ENCODE assay signal across 10 cellular contexts in the genomic region with DNA sequence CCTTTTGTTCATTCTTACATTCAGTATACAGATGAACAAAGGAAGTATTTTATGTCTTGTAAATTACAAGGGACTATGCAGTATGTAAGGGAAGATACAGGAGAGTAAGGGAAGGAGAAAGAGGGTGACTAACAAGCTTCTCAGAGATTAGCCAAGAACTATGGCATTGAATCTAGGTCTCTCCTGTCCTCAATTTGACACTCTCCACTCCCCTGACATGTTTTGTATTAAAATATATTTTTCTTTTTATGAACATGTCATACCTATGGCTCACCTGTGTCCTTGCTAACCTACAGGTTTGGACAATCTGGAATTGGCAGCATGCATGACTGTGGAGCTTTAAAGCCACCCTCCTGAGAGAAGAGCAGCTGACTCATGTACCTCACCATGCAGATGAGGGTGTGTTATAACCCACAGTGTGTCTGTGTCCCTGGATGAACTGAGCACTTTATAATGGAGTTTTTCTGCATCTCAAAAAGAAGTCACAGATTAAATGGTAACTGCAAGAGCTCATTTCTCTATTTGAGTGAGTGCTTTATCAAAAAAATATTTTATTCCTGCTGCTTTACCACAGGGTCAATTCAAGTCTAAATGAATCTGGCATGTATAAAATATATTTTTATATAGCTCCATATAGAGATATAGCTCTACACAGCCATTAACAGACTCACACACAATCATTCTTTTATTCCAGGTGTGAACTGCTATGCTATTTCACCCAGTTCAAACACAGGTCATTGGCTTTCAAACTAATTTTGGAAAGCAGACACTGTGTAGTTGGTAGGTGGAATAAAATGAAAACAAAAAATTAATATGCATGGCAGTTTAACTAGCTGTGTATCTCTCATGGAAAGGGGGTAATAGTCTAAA.
DNase-seq lines count a peak whose midpoint lies in the region; ATAC-seq and TF ChIP-seq lines count a peak whose summit lies in the region.
"Had no signal": no experiment of that assay in that cellular context is flagged by ENCODE, and none has a peak within 500 bp of the region (broad histone marks: within the 10 kb centered on the region; RNA-seq: fewer than 3 reads in every experiment).

No MANE protein-coding gene starts in this region.

- H3K79me2 ChIP-seq in mesendoderm (ENCODE audit: control insufficient read depth, insufficient read depth, low read length) = no peaks in the 10 kb centered on the region

- no peak overlapping the region for H4K5ac ChIP-seq in mesendoderm (ENCODE audit: low read length)

- H3K4me1 Mint-ChIP-seq in nephron = peaks cover 26% of the 10 kb centered on the region

- H2BK120ac ChIP-seq in mesendoderm (ENCODE audit: low read depth, low read length) = no peak overlapping the region

- H2AK5ac ChIP-seq in mesendoderm (ENCODE audit: low read length) = no peak overlapping the region

- no peak overlapping the region for H3K4ac ChIP-seq in mesendoderm (ENCODE audit: low read depth, low read length)

- H3K79me1 ChIP-seq in mesendoderm (ENCODE audit: low read length) = no peaks in the 10 kb centered on the region

- TF ChIP-seq CTCF in brain microvascular endothelial cell (IDR thresholded peaks at IDR 0.05; ENCODE audit: low read depth, low read length, missing control alignments) (no peak), nephron (IDR thresholded peaks at IDR 0.05; ENCODE audit: unreplicated experiment in 3 of 3) (no peak)

- H3K4me3 ChIP-seq in brain microvascular endothelial cell (ENCODE audit: low read depth, low read length) (no peak overlapping the region), mesendoderm (ENCODE audit: low read length) (no peak overlapping the region)
- H3K4me3 ChIP-seq: gastroesophageal sphincter had no signal

- H3K4me3 Mint-ChIP-seq in nephron = no peak overlapping the region
- H3K4me3 Mint-ChIP-seq: natural killer cell had no signal

- DNase-seq in EL (peak; percentile 57), HPDE6-E6E7 (ENCODE audit: extremely low spot score) (peak; percentile 63), brain microvascular endothelial cell (peak; percentile 60), CD1c-positive myeloid dendritic cell (ENCODE audit: extremely low spot score) (no peak), NCI-H2081 treated with DMSO at 0.1 percent for 48 hours (lab: John Stamatoyannopoulos, UW) (no peak), mesendoderm (no peak)
- DNase-seq: natural killer cell had no signal

- no peak for ATAC-seq in HG03196 (IDR thresholded peaks at IDR 0.05; ENCODE audit: unreplicated experiment)
- ATAC-seq: gastroesophageal sphincter had no signal

- H3K36me3 Mint-ChIP-seq in nephron (ENCODE audit: low read depth) = no peaks in the 10 kb centered on the region
- H3K36me3 Mint-ChIP-seq: natural killer cell had no signal

- H4K8ac ChIP-seq in mesendoderm (ENCODE audit: low read depth, low read length) = no peak overlapping the region

- H2BK15ac ChIP-seq in mesendoderm (replicated peaks; ENCODE audit: low read depth) = no peak overlapping the region

- no peaks in the 10 kb centered on the region for H3K27me3 Mint-ChIP-seq in nephron (ENCODE audit: low read depth)

- no peak overlapping the region for H3K23ac ChIP-seq in mesendoderm (ENCODE audit: low read length)

- H2BK5ac ChIP-seq in mesendoderm (ENCODE audit: low read length) = no peak overlapping the region

- H3K36me3 ChIP-seq in brain microvascular endothelial cell (replicated peaks) = no peaks in the 10 kb centered on the region
- no peaks in the 10 kb centered on the region for H3K36me3 ChIP-seq in mesendoderm (ENCODE audit: control insufficient read depth, insufficient read depth, low read length)
- H3K36me3 ChIP-seq: gastroesophageal sphincter had no signal

- peaks cover 10% of the 10 kb centered on the region for H3K4me1 ChIP-seq in mesendoderm (ENCODE audit: control insufficient read depth, low read depth, low read length)

- in situ Hi-C loops in brain microvascular endothelial cell (cut with HindIII; ENCODE audit: low pct_ligation_motif_present, low sequenced_read_pairs) = no loop called here

- no peaks in the 10 kb centered on the region for H3K9me3 Mint-ChIP-seq in nephron
- H3K9me3 Mint-ChIP-seq: natural killer cell had no signal

- H3K4me2 ChIP-seq in mesendoderm (ENCODE audit: low read length) = no peak overlapping the region

- H3K27me3 ChIP-seq in brain microvascular endothelial cell (replicated peaks) = no peaks in the 10 kb centered on the region
- no peaks in the 10 kb centered on the region for H3K27me3 ChIP-seq in mesendoderm (ENCODE audit: insufficient read depth, low read length, poor library complexity)
- H3K27me3 ChIP-seq: gastroesophageal sphincter had no signal

- H3K27ac ChIP-seq in brain microvascular endothelial cell = peak overlapping the region; percentile 47
- H3K27ac ChIP-seq in mesendoderm (ENCODE audit: low read depth, low read length) = no peak overlapping the region
- H3K27ac ChIP-seq: gastroesophageal sphincter had no signal

- no peak overlapping the region for H3K9ac ChIP-seq in mesendoderm (ENCODE audit: low read length)

- H3K27ac Mint-ChIP-seq in nephron = peak overlapping the region in 2 of 3 experiments; percentile 17 to 82

- H3K18ac ChIP-seq in mesendoderm (ENCODE audit: low read length) = no peak overlapping the region

- no peak overlapping the region for H3K56ac ChIP-seq in mesendoderm (ENCODE audit: low read length)

Comparison
In these comparisons a context has a peak if more than half of its experiments do, and no peak if none do; other contexts are left out.
1. DNase-seq: peak in EL (single experiment), HPDE6-E6E7 (single experiment) and brain microvascular endothelial cell (single experiment); none in CD1c-positive myeloid dendritic cell (single experiment), NCI-H2081 treated with DMSO at 0.1 percent for 48 hours (single experiment) and mesendoderm (single experiment).